In the genomic region with DNA sequence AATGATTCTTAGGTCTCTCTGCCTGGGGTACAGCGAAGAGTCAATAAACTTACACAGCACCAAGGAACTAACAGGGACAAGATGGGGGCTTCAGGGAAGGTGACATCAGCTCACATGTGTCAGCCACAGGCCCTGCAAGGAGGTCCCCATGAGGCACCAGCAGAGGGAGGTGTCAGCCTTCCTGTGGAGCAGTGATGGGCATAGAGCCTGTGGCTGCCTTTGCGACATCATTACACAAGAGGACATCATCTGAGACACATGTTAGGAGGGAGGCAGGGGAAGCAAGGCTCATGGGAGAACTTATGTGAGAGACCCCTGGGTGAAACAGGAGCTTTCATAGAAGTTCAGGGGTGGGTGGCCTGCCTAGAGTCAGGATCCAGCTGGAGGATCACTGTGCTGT, we compare ENCODE assay signal across 8 cellular contexts.
A peak's percentile ranks its signal among the peaks of the same experiment; 100 is the strongest.
DNase-seq lines count a peak whose midpoint lies in the region; ATAC-seq and TF ChIP-seq lines count a peak whose summit lies in the region.

No MANE protein-coding gene starts in this region.

- TF ChIP-seq CTCF in brain microvascular endothelial cell (IDR thresholded peaks at IDR 0.05; ENCODE audit: low read depth, low read length, missing control alignments): peak; percentile 85
- peak; percentile 10 for TF ChIP-seq CTCF in lower lobe of right lung (IDR thresholded peaks at IDR 0.05)
- no peak for TF ChIP-seq CTCF in stomach (IDR thresholded peaks at IDR 0.05)

- H3K36me3 Mint-ChIP-seq in activated CD8-positive, alpha-beta memory T cell treated with anti-CD3 and anti-CD28 coated beads, Interleukin-2, amount 10 ng/mL, durations not matched to agents 7 days and 5 days: no peaks in the 10 kb centered on the region

- TF ChIP-seq EP300 in stomach (IDR thresholded peaks at IDR 0.05): no peak

- intact Hi-C loops in lower lobe of right lung (cut with DNase I): no loop called here
- intact Hi-C loops in stomach (cut with DNase I; ENCODE audit: low total_unique reads): no loop called here

- in situ Hi-C loops in KBM-7 (cut with MboI; ENCODE audit: low pct_unique_long_range_greater_than_20kb, low sequenced_read_pairs) (no loop called here), brain microvascular endothelial cell (cut with HindIII; ENCODE audit: low pct_ligation_motif_present, low sequenced_read_pairs) (no loop called here)

- H3K36me3 ChIP-seq in brain microvascular endothelial cell (replicated peaks) (no peaks in the 10 kb centered on the region), lower lobe of right lung (no peaks in the 10 kb centered on the region), stomach (no peaks in the 10 kb centered on the region)

- no peak for TF ChIP-seq POLR2A in stomach (IDR thresholded peaks at IDR 0.05)

- no peak overlapping the region for H3K27ac ChIP-seq in brain microvascular endothelial cell
- H3K27ac ChIP-seq in lower lobe of right lung: no peak overlapping the region
- no peak overlapping the region for H3K27ac ChIP-seq in stomach

- 81 to 94% (median 88%) methylated on average over 2 of the region's 2 CpGs for WGBS in stomach, 5 donors

- H3K4me3 ChIP-seq in brain microvascular endothelial cell (ENCODE audit: low read depth, low read length) (no peak overlapping the region), lower lobe of right lung (no peak overlapping the region), stomach (no peak overlapping the region)

- ATAC-seq in lower lobe of right lung: peak; percentile 65 to 66
- no peak for ATAC-seq in activated CD8-positive, alpha-beta memory T cell treated with anti-CD3 and anti-CD28 coated beads, Interleukin-2, amount 10 ng/mL, durations not matched to agents 7 days and 5 days

- CTCF ChIA-PET in activated CD8-positive, alpha-beta memory T cell treated with anti-CD3 and anti-CD28 coated beads, Interleukin-2, amount 10 ng/mL, durations not matched to agents 7 days and 5 days (lab: Charles Lee): no interaction called here

- H3K4me3 Mint-ChIP-seq in activated CD8-positive, alpha-beta memory T cell treated with anti-CD3 and anti-CD28 coated beads, Interleukin-2, amount 10 ng/mL, durations not matched to agents 7 days and 5 days: no peak overlapping the region

- no peaks in the 10 kb centered on the region for H3K27me3 Mint-ChIP-seq in activated CD8-positive, alpha-beta memory T cell treated with anti-CD3 and anti-CD28 coated beads, Interleukin-2, amount 10 ng/mL, durations not matched to agents 7 days and 5 days

- no peaks in the 10 kb centered on the region for H3K9me3 ChIP-seq in lower lobe of right lung
- no peaks in the 10 kb centered on the region for H3K9me3 ChIP-seq in stomach

- H3K9me3 Mint-ChIP-seq in activated CD8-positive, alpha-beta memory T cell treated with anti-CD3 and anti-CD28 coated beads, Interleukin-2, amount 10 ng/mL, durations not matched to agents 7 days and 5 days (ENCODE audit: low read depth): peaks cover 2% of the 10 kb centered on the region

- H3K4me1 ChIP-seq in lower lobe of right lung (no peaks in the 10 kb centered on the region), stomach (no peaks in the 10 kb centered on the region)

- peak; percentile 78 for DNase-seq in NCI-H748 (lab: John Stamatoyannopoulos, UW; ENCODE audit: unreplicated experiment)
- no peak for DNase-seq in NCI-H748 treated with DMSO at 0.1 percent for 48 hours (lab: John Stamatoyannopoulos, UW)
- DNase-seq in KBM-7: peak; percentile 5
- peak; percentile 66 for DNase-seq in brain microvascular endothelial cell
- DNase-seq in lower lobe of right lung: no peak
- DNase-seq in stomach: no peak
- no peak for DNase-seq in activated CD8-positive, alpha-beta memory T cell treated with anti-CD3 and anti-CD28 coated beads, Interleukin-2, amount 10 ng/mL, durations not matched to agents 7 days and 5 days
- no peak for DNase-seq in activated naive CD4-positive, alpha-beta T cell (lab: John Stamatoyannopoulos, UW)

- H3K4me1 Mint-ChIP-seq in activated CD8-positive, alpha-beta memory T cell treated with anti-CD3 and anti-CD28 coated beads, Interleukin-2, amount 10 ng/mL, durations not matched to agents 7 days and 5 days: no peaks in the 10 kb centered on the region

- no peak overlapping the region for H3K27ac Mint-ChIP-seq in activated CD8-positive, alpha-beta memory T cell treated with anti-CD3 and anti-CD28 coated beads, Interleukin-2, amount 10 ng/mL, durations not matched to agents 7 days and 5 days

- H3K27me3 ChIP-seq in brain microvascular endothelial cell (replicated peaks) (no peaks in the 10 kb centered on the region), lower lobe of right lung (ENCODE audit: low read depth) (no peaks in the 10 kb centered on the region), stomach (no peaks in the 10 kb centered on the region)

Comparison
In these comparisons a context has a peak if more than half of its experiments do, and no peak if none do; other contexts are left out.
1. DNase-seq: peak in NCI-H748 (single experiment), KBM-7 (single experiment) and brain microvascular endothelial cell (single experiment); none in NCI-H748 treated with DMSO at 0.1 percent for 48 hours (single experiment), lower lobe of right lung (single experiment), stomach (single experiment), activated CD8-positive, alpha-beta memory T cell treated with anti-CD3 and anti-CD28 coated beads, Interleukin-2, amount 10 ng/mL, durations not matched to agents 7 days and 5 days (single experiment) and activated naive CD4-positive, alpha-beta T cell (0 of 4).
2. CTCF ChIP-seq: peak in brain microvascular endothelial cell (single experiment) and lower lobe of right lung (single experiment); none in stomach (0 of 7).